Comparison of ENCODE assay signal across 8 cellular contexts in genomic region chr20:36098364-36098763, GRCh38. TPM values are rescaled to one million over a fixed set of nuclear protein-coding genes. Genes with fewer than 3 reads are reported as not detected.
DNase-seq lines count a peak whose midpoint lies in the region; ATAC-seq and TF ChIP-seq lines count a peak whose summit lies in the region.

No MANE protein-coding gene starts in this region.

- H3K4me1 ChIP-seq in cardiac muscle cell (ENCODE audit: low read depth): peaks cover 42% of the 10 kb centered on the region
- H3K4me1 ChIP-seq in upper lobe of right lung: peaks cover 49% of the 10 kb centered on the region
- no peaks in the 10 kb centered on the region for H3K4me1 ChIP-seq in prostate gland (replicated peaks)

- H3K36me3 ChIP-seq in cardiac muscle cell (no peaks in the 10 kb centered on the region), upper lobe of right lung (no peaks in the 10 kb centered on the region), prostate gland (no peaks in the 10 kb centered on the region)

- H3K4me3 ChIP-seq in cardiac muscle cell (no peak overlapping the region), upper lobe of right lung (no peak overlapping the region), prostate gland (no peak overlapping the region)

- H3K9me3 Mint-ChIP-seq in activated naive CD8-positive, alpha-beta T cell treated with anti-CD3 and anti-CD28 coated beads, Interleukin-2, amount 10 ng/mL, durations not matched to agents 7 days and 5 days: no peaks in the 10 kb centered on the region
- no peaks in the 10 kb centered on the region for H3K9me3 Mint-ChIP-seq in activated naive CD8-positive, alpha-beta T cell treated with anti-CD3 and anti-CD28 coated beads for 36 hours
- no peaks in the 10 kb centered on the region for H3K9me3 Mint-ChIP-seq in progenitor cell of endocrine pancreas (ENCODE audit: low read depth)

- no peaks in the 10 kb centered on the region for H3K36me3 Mint-ChIP-seq in activated naive CD8-positive, alpha-beta T cell treated with anti-CD3 and anti-CD28 coated beads, Interleukin-2, amount 10 ng/mL, durations not matched to agents 7 days and 5 days
- no peaks in the 10 kb centered on the region for H3K36me3 Mint-ChIP-seq in activated naive CD8-positive, alpha-beta T cell treated with anti-CD3 and anti-CD28 coated beads for 36 hours
- H3K36me3 Mint-ChIP-seq in progenitor cell of endocrine pancreas (ENCODE audit: insufficient read depth): no peaks in the 10 kb centered on the region

- DNase-seq in activated naive CD8-positive, alpha-beta T cell treated with anti-CD3 and anti-CD28 coated beads, Interleukin-2, amount 10 ng/mL, durations not matched to agents 7 days and 5 days: no peak
- DNase-seq in activated naive CD8-positive, alpha-beta T cell treated with anti-CD3 and anti-CD28 coated beads for 36 hours: no peak
- DNase-seq in SK-MEL-5 (ENCODE audit: low read depth, low spot score) (peak; percentile 37), cardiac muscle cell (ENCODE audit: low read depth in 1 of 2, low spot score in 1 of 2) (peak in 1 of 2 donors; percentile 83), upper lobe of right lung (no peak), progenitor cell of endocrine pancreas (ENCODE audit: low spot score, unreplicated experiment) (no peak), COLO668 (lab: John Stamatoyannopoulos, UW; ENCODE audit: unreplicated experiment) (no peak), prostate gland (ENCODE audit: low spot score) (no peak)

- H3K4me3 Mint-ChIP-seq in activated naive CD8-positive, alpha-beta T cell treated with anti-CD3 and anti-CD28 coated beads, Interleukin-2, amount 10 ng/mL, durations not matched to agents 7 days and 5 days: no peak overlapping the region
- no peak overlapping the region for H3K4me3 Mint-ChIP-seq in activated naive CD8-positive, alpha-beta T cell treated with anti-CD3 and anti-CD28 coated beads for 36 hours
- no peak overlapping the region for H3K4me3 Mint-ChIP-seq in progenitor cell of endocrine pancreas (ENCODE audit: low read depth)

- H3K9me3 ChIP-seq in cardiac muscle cell (ENCODE audit: low read depth) (no peaks in the 10 kb centered on the region), upper lobe of right lung (no peaks in the 10 kb centered on the region), prostate gland (no peaks in the 10 kb centered on the region)

- H3K27ac Mint-ChIP-seq in activated naive CD8-positive, alpha-beta T cell treated with anti-CD3 and anti-CD28 coated beads, Interleukin-2, amount 10 ng/mL, durations not matched to agents 7 days and 5 days: peak overlapping the region; percentile 22
- H3K27ac Mint-ChIP-seq in activated naive CD8-positive, alpha-beta T cell treated with anti-CD3 and anti-CD28 coated beads for 36 hours: no peak overlapping the region
- H3K27ac Mint-ChIP-seq in progenitor cell of endocrine pancreas: no peak overlapping the region

- in situ Hi-C loops in SK-MEL-5 (cut with HindIII; ENCODE audit: low pct_unique_long_range_greater_than_20kb, low sequenced_read_pairs): no loop called here

- H3K4me1 Mint-ChIP-seq in activated naive CD8-positive, alpha-beta T cell treated with anti-CD3 and anti-CD28 coated beads, Interleukin-2, amount 10 ng/mL, durations not matched to agents 7 days and 5 days: peaks cover 17% of the 10 kb centered on the region
- H3K4me1 Mint-ChIP-seq in activated naive CD8-positive, alpha-beta T cell treated with anti-CD3 and anti-CD28 coated beads for 36 hours: peaks cover 11% of the 10 kb centered on the region
- H3K4me1 Mint-ChIP-seq in progenitor cell of endocrine pancreas (ENCODE audit: low read depth): peaks cover 15% of the 10 kb centered on the region

- H3K27me3 Mint-ChIP-seq in activated naive CD8-positive, alpha-beta T cell treated with anti-CD3 and anti-CD28 coated beads, Interleukin-2, amount 10 ng/mL, durations not matched to agents 7 days and 5 days: peaks cover 18% of the 10 kb centered on the region
- peaks cover 11% of the 10 kb centered on the region for H3K27me3 Mint-ChIP-seq in activated naive CD8-positive, alpha-beta T cell treated with anti-CD3 and anti-CD28 coated beads for 36 hours
- H3K27me3 Mint-ChIP-seq in progenitor cell of endocrine pancreas: peaks cover 24% of the 10 kb centered on the region

- TF ChIP-seq CTCF in cardiac muscle cell (IDR thresholded peaks at IDR 0.05; ENCODE audit: low read depth, low read length) (no peak), upper lobe of right lung (IDR thresholded peaks at IDR 0.05) (no peak), progenitor cell of endocrine pancreas (IDR thresholded peaks at IDR 0.05; ENCODE audit: unreplicated experiment) (no peak), prostate gland (IDR thresholded peaks at IDR 0.05) (no peak)

- POLR2A ChIA-PET in activated naive CD8-positive, alpha-beta T cell treated with anti-CD3 and anti-CD28 coated beads, Interleukin-2, amount 10 ng/mL, durations not matched to agents 7 days and 5 days (lab: Charles Lee): no interaction called here

- 13% methylated on average over 2 of the region's 2 CpGs for WGBS in prostate gland

- intact Hi-C loops in upper lobe of right lung (cut with DNase I) (no loop called here), prostate gland (cut with DNase I) (no loop called here)

- peaks cover 5% of the 10 kb centered on the region for H3K27me3 ChIP-seq in cardiac muscle cell
- H3K27me3 ChIP-seq in upper lobe of right lung: no peaks in the 10 kb centered on the region
- no peaks in the 10 kb centered on the region for H3K27me3 ChIP-seq in prostate gland (replicated peaks; ENCODE audit: insufficient read depth)

- ATAC-seq in activated naive CD8-positive, alpha-beta T cell treated with anti-CD3 and anti-CD28 coated beads, Interleukin-2, amount 10 ng/mL, durations not matched to agents 7 days and 5 days (ENCODE audit: low read depth): no peak
- ATAC-seq in upper lobe of right lung: peak; percentile 50

- H3K27ac ChIP-seq in cardiac muscle cell (peak overlapping the region; percentile 41), upper lobe of right lung (peak overlapping the region; percentile 69), prostate gland (no peak overlapping the region)

- no peak for TF ChIP-seq POLR2A in prostate gland (IDR thresholded peaks at IDR 0.05)

RNA-seq across cellular contexts. Expression of gene EPB41L1, which starts 56.2 kb away (rescaled TPM):
- under 1 TPM in 1 of 2 experiments, not detected in 1; 0.62 TPM for total RNA-seq in activated naive CD8-positive, alpha-beta T cell treated with anti-CD3 and anti-CD28 coated beads, Interleukin-2, amount 10 ng/mL, durations not matched to agents 7 days and 5 days
- under 1 TPM; 0.84 to 0.99 TPM for total RNA-seq in activated naive CD8-positive, alpha-beta T cell treated with anti-CD3 and anti-CD28 coated beads for 36 hours
- 6.0 and 9.8 TPM in 2 replicates for total RNA-seq in SK-MEL-5 (2014; rRNA removed; shearing (Covaris generic))
- 26.8 and 39.1 TPM in 2 replicates for polyA plus RNA-seq in SK-MEL-5 (2015; cell fraction: cytosol; rRNA removed)
- polyA plus RNA-seq in SK-MEL-5 (2015; cell fraction: nucleus; rRNA removed): 7.1 and 7.6 TPM in 2 replicates
- 66.7 and 83.5 TPM in 2 replicates for total RNA-seq in cardiac muscle cell
- polyA plus RNA-seq in cardiac muscle cell: 34.3 and 48.0 TPM in 2 replicates
- 61.4 TPM for total RNA-seq in upper lobe of right lung
- 35.6 and 42.2 TPM in 2 replicates for total RNA-seq in progenitor cell of endocrine pancreas
- total RNA-seq in prostate gland: 10 to 100 TPM; 27.7 to 91.1 TPM

Comparison
In these comparisons a context has a peak if more than half of its experiments do, and no peak if none do; other contexts are left out.
1. H3K27ac ChIP-seq: peak in cardiac muscle cell (single experiment) and upper lobe of right lung (single experiment); none in prostate gland (0 of 2).